1 cellular context compared by ENCODE assay signal in the genomic region with DNA sequence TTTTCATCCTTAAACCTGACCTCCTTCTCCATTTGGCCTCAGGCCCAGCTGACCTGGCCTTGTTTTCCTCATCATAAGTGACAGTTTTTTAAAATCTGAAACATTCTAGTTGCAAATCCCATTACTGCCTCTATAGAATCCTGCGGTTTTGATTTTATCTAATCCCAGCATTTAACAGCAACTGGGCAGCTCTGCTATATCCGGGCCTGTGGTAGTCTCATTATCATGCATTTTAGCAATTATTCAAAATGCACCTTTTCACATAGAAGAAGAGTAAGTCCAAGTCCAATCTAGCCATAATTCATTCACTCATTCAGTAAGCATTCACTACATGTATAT.
TF ChIP-seq lines count a peak whose summit lies in the region.

No MANE protein-coding gene starts in this region.

TF ChIP-seq in HCT116, 20 proteins besides CTCF, POLR2A, EP300 and RAD21:
- no peak for TF ChIP-seq EGR1 (IDR thresholded peaks at IDR 0.05; ENCODE audit: low read depth)
